17 cellular contexts compared by ENCODE assay signal in genomic region chr4:83631066-83631465, GRCh38.
A peak's percentile ranks its signal among the peaks of the same experiment; 100 is the strongest.
DNase-seq lines count a peak whose midpoint lies in the region; TF ChIP-seq lines count a peak whose summit lies in the region.
"Had no signal": no experiment of that assay in that cellular context is flagged by ENCODE, and none has a peak within 500 bp of the region (broad histone marks: within the 10 kb centered on the region; RNA-seq: fewer than 3 reads in every experiment).

No MANE protein-coding gene starts in this region.

- no peaks in the 10 kb centered on the region for H3K36me3 ChIP-seq in BLaER1 treated with 17β-estradiol and CSF1 and Interleukin-3, amounts not matched to agents 10 nM and 100 nM
- H3K36me3 ChIP-seq in osteoblast (ENCODE audit: insufficient read depth, low read length) (no peaks in the 10 kb centered on the region), spleen (no peaks in the 10 kb centered on the region), esophagus muscularis mucosa (no peaks in the 10 kb centered on the region)
- H3K36me3 ChIP-seq: neutrophil, SJCRH30, stomach had no signal

- peaks cover 0 to 32% (median 20%) of the 10 kb centered on the region in 10 experiments; a peak in 14 of 20 replicates for H3K4me1 ChIP-seq in BLaER1 treated with 17β-estradiol and CSF1 and Interleukin-3, amounts not matched to agents 10 nM and 100 nM
- H3K4me1 ChIP-seq in osteoblast (ENCODE audit: insufficient read depth, low read length), result peaks cover 3% of the 10 kb centered on the region
- peaks cover 0 to 16% (median 7%) of the 10 kb centered on the region in 6 donors for H3K4me1 ChIP-seq in spleen
- peaks cover 21 to 44% (median 36%) of the 10 kb centered on the region in 4 donors for H3K4me1 ChIP-seq in esophagus muscularis mucosa
- H3K4me1 ChIP-seq: SJCRH30 had no signal

- WGBS in spleen, 5 donors, result 87 to 94% (median 91%) methylated on average over 2 of the region's 2 CpGs
- WGBS in esophagus muscularis mucosa, result 30% methylated on average over 2 of the region's 2 CpGs

- DNase-seq in amniotic epithelial cell (ENCODE audit: low read depth) (peak; percentile 97), fibroblast of the conjunctiva (ENCODE audit: low read depth) (peak; percentile 8), osteoblast (ENCODE audit: insufficient read length, low spot score, missing footprints) (peak; percentile 38), GM10266 (ENCODE audit: extremely low spot score) (no peak), spleen (no peak), caudate nucleus (lab: John Stamatoyannopoulos, UW) (no peak), esophagus muscularis mucosa (ENCODE audit: extremely low spot score) (no peak)
- DNase-seq: activated CD4-positive, CD25-positive, alpha-beta regulatory T cell treated with anti-CD3 and anti-CD28 coated beads, Interleukin-2, amount 50 U/mL, for 72 hours; activated CD8-positive, alpha-beta memory T cell treated with anti-CD3 and anti-CD28 coated beads, Interleukin-2, amount 10 ng/mL, durations not matched to agents 7 days and 5 days; amniotic stem cell; mesendoderm; NCI-H524 treated with DMSO at 0.1 percent for 48 hours; right cardiac atrium; SJCRH30; stomach had no signal

- no peak overlapping the region for H3K9ac ChIP-seq in BLaER1 treated with 17β-estradiol and CSF1 and Interleukin-3, amounts not matched to agents 10 nM and 100 nM

- H3K79me2 ChIP-seq in osteoblast (ENCODE audit: insufficient read depth, low read length), result no peaks in the 10 kb centered on the region

- intact Hi-C loops in spleen (cut with DNase I; ENCODE audit: low total_unique reads), result no loop called here
- intact Hi-C loops in esophagus muscularis mucosa (cut with DNase I), result no loop called here

- H3K27ac ChIP-seq in BLaER1 treated with 17β-estradiol and CSF1 and Interleukin-3, amounts not matched to agents 10 nM and 100 nM, result peak overlapping the region in 6 of 11 experiments; percentile 48 to 78 (median 65); a peak in 8 of 22 replicates
- H3K27ac ChIP-seq in osteoblast (ENCODE audit: low read depth, low read length) (no peak overlapping the region), spleen (peak overlapping the region in 2 of 8 donors; percentile 68 to 71), caudate nucleus (ENCODE audit: low read depth, low read length) (no peak overlapping the region), esophagus muscularis mucosa (replicated peaks in 1 of 4) (peak overlapping the region in 1 of 4 donors; percentile 26)
- H3K27ac ChIP-seq: SJCRH30 had no signal

- no peak overlapping the region for H2AFZ ChIP-seq in osteoblast (ENCODE audit: low read length)

- TF ChIP-seq EP300 in esophagus muscularis mucosa (IDR thresholded peaks at IDR 0.05), result no peak

- no peak overlapping the region for H3K4me3 ChIP-seq in BLaER1 treated with 17β-estradiol and CSF1 and Interleukin-3, amounts not matched to agents 10 nM and 100 nM
- H3K4me3 ChIP-seq in osteoblast (ENCODE audit: insufficient read depth, low read length) (no peak overlapping the region), spleen (no peak overlapping the region), esophagus muscularis mucosa (no peak overlapping the region)
- H3K4me3 ChIP-seq: SJCRH30, stomach had no signal

- H3K4me2 ChIP-seq in BLaER1 treated with 17β-estradiol and CSF1 and Interleukin-3, amounts not matched to agents 10 nM and 100 nM, result peak overlapping the region in 7 of 11 experiments; percentile 51 to 88 (median 74); a peak in 12 of 22 replicates
- H3K4me2 ChIP-seq in osteoblast (ENCODE audit: insufficient read depth, low read length), result no peak overlapping the region

- H4K20me1 ChIP-seq in BLaER1 treated with 17β-estradiol and CSF1 and Interleukin-3, amounts not matched to agents 10 nM and 100 nM, result no peaks in the 10 kb centered on the region
- no peaks in the 10 kb centered on the region for H4K20me1 ChIP-seq in osteoblast (ENCODE audit: insufficient read depth, low read length)

- TF ChIP-seq CTCF in osteoblast (IDR thresholded peaks at IDR 0.05; ENCODE audit: extremely low read depth, low read depth, low read length), result no peak
- no peak for TF ChIP-seq CTCF in GM10266 (IDR thresholded peaks at IDR 0.05; ENCODE audit: control insufficient read depth, insufficient read depth, low read depth, missing control alignments)
- TF ChIP-seq CTCF in spleen (IDR thresholded peaks at IDR 0.05 in 8 of 11, conservative IDR thresholded peaks at IDR 0.05 in 3 of 11), result no peak
- no peak for TF ChIP-seq CTCF in esophagus muscularis mucosa (IDR thresholded peaks at IDR 0.05)

- TF ChIP-seq POLR2A in spleen (IDR thresholded peaks at IDR 0.05) (no peak), esophagus muscularis mucosa (IDR thresholded peaks at IDR 0.05; ENCODE audit: low read depth) (no peak)

- H3K9me3 ChIP-seq in BLaER1 treated with 17β-estradiol and CSF1 and Interleukin-3, amounts not matched to agents 10 nM and 100 nM (replicated peaks in 1 of 11), result peaks cover 0 to 13% (median 0%) of the 10 kb centered on the region in 11 experiments; a peak in 5 of 22 replicates
- no peaks in the 10 kb centered on the region for H3K9me3 ChIP-seq in osteoblast (ENCODE audit: low read depth, low read length)
- H3K9me3 ChIP-seq in spleen, result peaks cover 0 to 7% (median 0%) of the 10 kb centered on the region in 8 donors
- H3K9me3 ChIP-seq in esophagus muscularis mucosa, result no peaks in the 10 kb centered on the region
- H3K9me3 ChIP-seq: neutrophil, SJCRH30, stomach had no signal

- H3K27me3 ChIP-seq in BLaER1 treated with 17β-estradiol and CSF1 and Interleukin-3, amounts not matched to agents 10 nM and 100 nM, result no peaks in the 10 kb centered on the region
- H3K27me3 ChIP-seq in osteoblast (ENCODE audit: insufficient read depth, low read length) (peaks cover 13% of the 10 kb centered on the region), spleen (replicated peaks in 1 of 7) (no peaks in the 10 kb centered on the region), esophagus muscularis mucosa (no peaks in the 10 kb centered on the region)
- H3K27me3 ChIP-seq: neutrophil, stomach had no signal

Comparison
In these comparisons a context has a peak if more than half of its experiments do, and no peak if none do; other contexts are left out.
1. H3K27ac ChIP-seq: peak in BLaER1 treated with 17β-estradiol and CSF1 and Interleukin-3, amounts not matched to agents 10 nM and 100 nM (6 of 11); none in osteoblast (single experiment) and caudate nucleus (single experiment).
2. DNase-seq: peak in amniotic epithelial cell (single experiment), fibroblast of the conjunctiva (single experiment) and osteoblast (single experiment); none in GM10266 (single experiment), spleen (single experiment), caudate nucleus (0 of 61) and esophagus muscularis mucosa (single experiment).